8 cellular contexts compared by ENCODE assay signal in the genomic region with DNA sequence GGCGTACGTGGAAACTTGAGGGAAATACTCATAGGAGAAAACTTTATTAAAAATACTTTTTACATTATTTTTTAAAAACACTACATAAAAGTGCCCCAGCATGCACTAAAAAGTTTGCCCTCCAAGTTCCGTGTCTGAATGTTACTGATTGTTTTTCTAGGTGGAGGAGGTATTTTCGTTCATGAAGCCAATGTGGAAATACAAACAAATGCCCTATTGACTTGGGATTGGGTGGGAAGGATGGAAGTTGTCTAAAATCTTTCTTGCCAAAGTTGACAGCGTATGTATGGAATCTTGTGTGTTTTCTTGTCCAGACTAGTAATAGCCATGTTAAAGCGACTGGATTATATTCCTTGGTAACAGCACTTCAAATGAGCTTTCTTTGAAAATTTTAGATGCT. TPM values are rescaled to one million over a fixed set of nuclear protein-coding genes. Genes with fewer than 3 reads are reported as not detected.
A peak's percentile ranks its signal among the peaks of the same experiment; 100 is the strongest.
DNase-seq lines count a peak whose midpoint lies in the region; ATAC-seq and TF ChIP-seq lines count a peak whose summit lies in the region.

No MANE protein-coding gene starts in this region.

- no peak overlapping the region for H3K27ac ChIP-seq in fibroblast of lung (ENCODE audit: insufficient read depth, low read length)

- H3K4me2 ChIP-seq in fibroblast of lung (ENCODE audit: extremely low read depth, insufficient read depth, low read length) = peak overlapping the region; percentile 72

- no peaks in the 10 kb centered on the region for H3K9me3 ChIP-seq in HAP-1
- no peaks in the 10 kb centered on the region for H3K9me3 ChIP-seq in T-helper 17 cell (ENCODE audit: control insufficient read depth, low read length, poor library complexity, severe bottlenecking)
- H3K9me3 ChIP-seq in fibroblast of lung (ENCODE audit: control insufficient read depth, insufficient read depth, low read depth, low read length) = no peaks in the 10 kb centered on the region

- peak overlapping the region; percentile 76 for H3K4me3 Mint-ChIP-seq in T-helper 17 cell

- H3K9ac ChIP-seq in fibroblast of lung (ENCODE audit: insufficient read depth, low read length) = no peak overlapping the region

- H3K27me3 ChIP-seq in HAP-1 (ENCODE audit: low read depth) (no peaks in the 10 kb centered on the region), fibroblast of lung (ENCODE audit: control insufficient read depth, insufficient read depth, low read length) (no peaks in the 10 kb centered on the region)

- no peak overlapping the region for H3K27ac Mint-ChIP-seq in T-helper 17 cell

- no peaks in the 10 kb centered on the region for H3K79me2 ChIP-seq in fibroblast of lung (ENCODE audit: control insufficient read depth, insufficient read depth, low read length)

- H3K4me3 ChIP-seq in HAP-1 (peak overlapping the region; percentile 80), fibroblast of lung (replicated peaks in 1 of 4; ENCODE audit: control extremely low read depth in 1 of 4, insufficient read depth in 1 of 4, low read depth in 3 of 4, low read length in 4 of 4) (peak overlapping the region; percentile 55 to 78 (median 70)), retinal pigment epithelial cell (ENCODE audit: low read length) (peak overlapping the region; percentile 68)

- peaks cover 23% of the 10 kb centered on the region for H3K4me1 Mint-ChIP-seq in T-helper 17 cell

- H3K36me3 ChIP-seq in HAP-1 (replicated peaks) (no peaks in the 10 kb centered on the region), fibroblast of lung (ENCODE audit: control insufficient read depth, insufficient read depth, low read length) (no peaks in the 10 kb centered on the region)

- H2AFZ ChIP-seq in fibroblast of lung (ENCODE audit: low read length) = no peak overlapping the region

- in situ Hi-C loops in HAP-1 (cut with MboI; ENCODE audit: low sequenced_read_pairs) = no loop called here

- peaks cover 21% of the 10 kb centered on the region for H3K4me1 ChIP-seq in HAP-1
- H3K4me1 ChIP-seq in fibroblast of lung (ENCODE audit: control insufficient read depth, extremely low read depth, insufficient read depth, low read length) = no peaks in the 10 kb centered on the region

- H3K27me3 Mint-ChIP-seq in T-helper 17 cell = peaks cover 34% of the 10 kb centered on the region

- peaks cover 5% of the 10 kb centered on the region for H3K36me3 Mint-ChIP-seq in T-helper 17 cell (ENCODE audit: low read depth)

- DNase-seq in HAP-1 (ENCODE audit: low spot score in 2 of 2) = no peak
- DNase-seq in T-helper 17 cell = no peak
- DNase-seq in fibroblast of lung (ENCODE audit: low read depth in 2 of 2) = peak; percentile 22 to 34
- no peak for DNase-seq in retinal pigment epithelial cell (ENCODE audit: low read depth)
- DNase-seq in NCI-H2081 (lab: John Stamatoyannopoulos, UW) = no peak
- DNase-seq in SIG-M5 (lab: John Stamatoyannopoulos, UW) = no peak
- DNase-seq in NCI-H187 treated with DMSO at 0.1 percent for 48 hours (lab: John Stamatoyannopoulos, UW) = no peak

- H4K20me1 ChIP-seq in fibroblast of lung (ENCODE audit: control insufficient read depth, extremely low read depth, insufficient read depth, low read length) = no peaks in the 10 kb centered on the region

- TF ChIP-seq CTCF in fibroblast of lung (conservative IDR thresholded peaks at IDR 0.05 in 1 of 2, IDR thresholded peaks at IDR 0.05 in 1 of 2; ENCODE audit: low read depth in 1 of 2, low read length in 2 of 2) (no peak), retinal pigment epithelial cell (conservative IDR thresholded peaks at IDR 0.05; ENCODE audit: low read depth, low read length) (no peak)

- ATAC-seq in T-helper 17 cell = no peak
- no peak for ATAC-seq in esophagus mucosa

RNA-seq across cellular contexts. Expression of a gene that starts 1.2 kb away (rescaled TPM):
- 1 to 10 TPM; 3.2 to 5.1 TPM for total RNA-seq in T-helper 17 cell
- total RNA-seq in fibroblast of lung = 1.8 and 2.6 TPM in 2 replicates
- 1.2 and 1.5 TPM in 2 replicates for polyA plus RNA-seq in fibroblast of lung
- polyA plus RNA-seq in fibroblast of lung (2012) = 2.9 and 4.0 TPM in 2 replicates
- polyA minus RNA-seq in fibroblast of lung (ENCODE audit: low replicate concordance) = 1.8 and 3.2 TPM in 2 replicates
- total RNA-seq in esophagus mucosa = 10.1 TPM

Comparison
In these comparisons a context has a peak if more than half of its experiments do, and no peak if none do; other contexts are left out.
1. DNase-seq: peak in fibroblast of lung (2 of 2); none in HAP-1 (0 of 2), T-helper 17 cell (0 of 3), retinal pigment epithelial cell (single experiment), NCI-H2081 (0 of 2), SIG-M5 (single experiment) and NCI-H187 treated with DMSO at 0.1 percent for 48 hours (single experiment).
2. Peak in every context shown above with its lines, with median percentiles within 50 percentile points of each other: H3K4me3 ChIP-seq.